In the genomic region with DNA sequence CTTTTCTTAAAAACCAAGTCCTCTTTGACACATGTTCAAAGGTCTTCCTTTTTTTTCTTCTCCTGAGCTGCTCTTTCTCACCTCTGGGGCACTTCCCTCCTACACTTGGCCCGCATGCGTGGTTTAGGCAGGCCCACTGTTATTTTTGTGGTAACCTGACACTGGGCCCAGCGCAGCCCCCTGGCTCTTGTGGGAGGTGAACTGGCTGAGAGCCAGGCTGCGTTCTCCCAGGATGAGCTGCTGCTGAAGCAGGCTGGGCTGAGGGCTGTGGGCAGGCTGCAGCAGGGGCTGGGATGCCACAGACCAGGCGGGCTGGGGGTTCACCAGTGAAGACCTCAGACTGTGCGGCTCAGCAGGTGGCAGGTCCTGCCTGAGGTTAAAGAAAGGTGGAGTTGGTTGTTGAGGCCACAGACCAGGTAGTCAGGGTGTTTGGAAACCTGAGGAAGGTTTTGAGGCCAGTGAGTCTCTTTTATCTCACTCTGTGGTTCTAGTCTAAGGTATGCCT, we compare ENCODE assay signal across 8 cellular contexts.
A peak's percentile ranks its signal among the peaks of the same experiment; 100 is the strongest.
DNase-seq lines count a peak whose midpoint lies in the region; ATAC-seq, FAIRE-seq and TF ChIP-seq lines count a peak whose summit lies in the region.

No MANE protein-coding gene starts in this region.

- H3K36me3 Mint-ChIP-seq in H9 (ENCODE audit: insufficient read depth in 1 of 3, low read depth in 3 of 3), result no peaks in the 10 kb centered on the region
- no peaks in the 10 kb centered on the region for H3K36me3 Mint-ChIP-seq in T-helper 17 cell (ENCODE audit: low read depth)

- H3K79me2 ChIP-seq in H9 (ENCODE audit: insufficient read depth, low read length) (peaks cover 12% of the 10 kb centered on the region; the same call in 1 of the 2 replicates), H1 (ENCODE audit: control insufficient read depth in 1 of 2, insufficient read depth in 2 of 2, low read length in 2 of 2) (peaks cover 0 to 89% of the 10 kb centered on the region in 2 experiments)

- POLR2A ChIA-PET in H1 (lab: Charles Lee; ENCODE audit: partially characterized antibody), result interaction anchor here (0.6 to 1.5 kb wide), 5 partner anchors 12 to 118 kb away, joined by 3 to 4 read pairs (median 3); no protein-coding TSS in a partner anchor

- no peaks in the 10 kb centered on the region for H3K23me2 ChIP-seq in H9 (ENCODE audit: insufficient read length, low read depth, low read length, poor library complexity, severe bottlenecking)
- H3K23me2 ChIP-seq in H1 (ENCODE audit: low read depth, low read length), result no peaks in the 10 kb centered on the region

- H3K9ac ChIP-seq in H9 (ENCODE audit: extremely low read depth, insufficient read length, low read length) (no peak overlapping the region), H1 (replicated peaks in 1 of 4; ENCODE audit: extremely low read depth in 1 of 4, low read depth in 3 of 4, low read length in 3 of 4) (no peak overlapping the region), colonic mucosa (ENCODE audit: low read depth in 2 of 2, low read length in 2 of 2) (no peak overlapping the region)

- no peaks in the 10 kb centered on the region; a peak in 1 of 5 replicates for H3K9me3 Mint-ChIP-seq in H9

- no peaks in the 10 kb centered on the region for H3K79me1 ChIP-seq in H9 (ENCODE audit: insufficient read depth, low read depth, low read length, poor library complexity, severe bottlenecking)
- H3K79me1 ChIP-seq in H1 (ENCODE audit: low read depth, low read length), result peaks cover 16% of the 10 kb centered on the region

- H2AFZ ChIP-seq in H9 (ENCODE audit: low read length), result no peak overlapping the region
- H2AFZ ChIP-seq in H1 (ENCODE audit: low read length), result no peak overlapping the region

- H3K4me3 Mint-ChIP-seq in H9 (peak overlapping the region in 1 of 2 experiments; percentile 51; a peak in 2 of 5 replicates), T-helper 17 cell (no peak overlapping the region)

- H3K27me3 Mint-ChIP-seq in H9 (ENCODE audit: low read depth) (no peaks in the 10 kb centered on the region), T-helper 17 cell (peaks cover 43% of the 10 kb centered on the region)

- no CpG with 5 or more reads among the region's 6 CpGs for WGBS in H9 (ENCODE audit: extremely low coverage, insufficient read length, low lambda C conversion rate)
- 5% methylated on average over 6 of the region's 6 CpGs; no CpG with 5 or more reads in 1 of the 2 experiments for WGBS in H1 (ENCODE audit: extremely low coverage in 1 of 2, insufficient coverage in 1 of 2, insufficient read length in 1 of 2, insufficient replicate concordance in 2 of 2, low coverage in 1 of 2, low lambda C conversion rate in 2 of 2, missing lambda C conversion rate in 1 of 2), 2 experiments
- 1 to 10% (median 6%) methylated on average over 6 of the region's 6 CpGs for WGBS in ovary, 3 donors

- TF ChIP-seq POLR2A in H1 (IDR thresholded peaks at IDR 0.05; ENCODE audit: control extremely low read depth in 1 of 2, low read depth in 2 of 2, low read length in 2 of 2) (no peak; a peak in 1 of 3 replicates), ovary (IDR thresholded peaks at IDR 0.05) (no peak)

- no peak; the same call in 2 of the 3 replicates for TF ChIP-seq CTCF in H9 (conservative IDR thresholded peaks at IDR 0.05)
- peak in 2 of 3 experiments; percentile 3 to 11; a peak in 2 of 4 replicates for TF ChIP-seq CTCF in H1 (IDR thresholded peaks at IDR 0.05; ENCODE audit: control extremely low read depth in 1 of 3, insufficient read depth in 1 of 3, low read depth in 1 of 3, low read length in 3 of 3)
- peak in 1 of 3 donors; percentile 8 for TF ChIP-seq CTCF in ovary (IDR thresholded peaks at IDR 0.05)
- no peak for TF ChIP-seq CTCF in colonic mucosa (IDR thresholded peaks at IDR 0.05)

- H4K91ac ChIP-seq in H9 (ENCODE audit: insufficient read length, low read depth, low read length), result no peak overlapping the region
- no peak overlapping the region for H4K91ac ChIP-seq in H1 (replicated peaks; ENCODE audit: insufficient read length, low read length)

- no peak for FAIRE-seq in H1 (lab: Jason Lieb, UNC)

- DNase-seq in H9, result peak; percentile 94
- DNase-seq in NCI-H446 (lab: John Stamatoyannopoulos, UW), result peak; percentile 82 to 94
- DNase-seq in H1 (ENCODE audit: low read depth in 1 of 2, low spot score in 2 of 2), result peak; percentile 80 to 82
- DNase-seq in ovary, result peak; percentile 86 to 95 (median 93)
- no peak for DNase-seq in T-helper 17 cell
- DNase-seq in colonic mucosa, result no peak

- H3K27me3 ChIP-seq in H9 (ENCODE audit: insufficient read depth, low read length), result no peaks in the 10 kb centered on the region
- H3K27me3 ChIP-seq in H1 (replicated peaks in 1 of 4; ENCODE audit: control insufficient read depth in 3 of 4, extremely low read depth in 1 of 4, insufficient read depth in 3 of 4, low read length in 3 of 4), result no peaks in the 10 kb centered on the region
- no peaks in the 10 kb centered on the region for H3K27me3 ChIP-seq in ovary
- H3K27me3 ChIP-seq in colonic mucosa, result no peaks in the 10 kb centered on the region

- H3K27ac ChIP-seq in H9 (ENCODE audit: insufficient read length, low read depth, low read length) (no peak overlapping the region), H1 (ENCODE audit: low read depth, low read length) (no peak overlapping the region), ovary (peak overlapping the region in 1 of 2 donors; percentile 56), colonic mucosa (no peak overlapping the region)

- H3K23ac ChIP-seq in H9 (ENCODE audit: insufficient read length, low read depth, low read length) (no peak overlapping the region), H1 (ENCODE audit: insufficient read length) (no peak overlapping the region)

- H3K9me3 ChIP-seq in H9 (ENCODE audit: control insufficient read depth, low read depth, low read length), result no peaks in the 10 kb centered on the region
- H3K9me3 ChIP-seq in H1 (ENCODE audit: insufficient read depth in 2 of 2, low read depth in 1 of 2, low read length in 1 of 2), result no peaks in the 10 kb centered on the region
- H3K9me3 ChIP-seq in ovary, result no peaks in the 10 kb centered on the region
- H3K9me3 ChIP-seq in T-helper 17 cell (ENCODE audit: control insufficient read depth, low read length, poor library complexity, severe bottlenecking), result no peaks in the 10 kb centered on the region
- no peaks in the 10 kb centered on the region for H3K9me3 ChIP-seq in colonic mucosa

- H3K4me3 ChIP-seq in H1 (ENCODE audit: extremely low read depth in 1 of 4, insufficient read depth in 2 of 4, low read depth in 3 of 4, low read length in 4 of 4), result 0 out of 8 replicates have a peak overlapping the region, but pooled peaks of 1 of the 4 experiments have one; percentile 1
- H3K4me3 ChIP-seq in ovary, result no peak overlapping the region
- H3K4me3 ChIP-seq in colonic mucosa, result no peak overlapping the region

- H3K4ac ChIP-seq in H9 (ENCODE audit: low read depth, low read length) (no peak overlapping the region), H1 (replicated peaks; ENCODE audit: insufficient read length, low read depth, low read length) (no peak overlapping the region)

- H2BK15ac ChIP-seq in H9 (ENCODE audit: low read depth, low read length) (no peak overlapping the region), H1 (ENCODE audit: low read length) (no peak overlapping the region; the same call in 1 of the 2 replicates)

- H4K5ac ChIP-seq in H9 (ENCODE audit: insufficient read length, low read depth, low read length), result no peak overlapping the region
- H4K5ac ChIP-seq in H1 (ENCODE audit: insufficient read length, low read depth, low read length), result no peak overlapping the region

- peak overlapping the region; percentile 16 for H3K18ac ChIP-seq in H9 (ENCODE audit: insufficient read length, low read depth, low read length)
- no peak overlapping the region for H3K18ac ChIP-seq in H1 (ENCODE audit: extremely low read depth, low read length)

- H3K14ac ChIP-seq in H9 (ENCODE audit: insufficient read depth, low read length), result no peak overlapping the region
- H3K14ac ChIP-seq in H1 (ENCODE audit: insufficient read length), result no peak overlapping the region

- H3K56ac ChIP-seq in H9 (ENCODE audit: insufficient read length, low read depth, low read length) (no peak overlapping the region), H1 (replicated peaks; ENCODE audit: insufficient read length, low read depth, low read length) (no peak overlapping the region)

- H2BK20ac ChIP-seq in H9 (ENCODE audit: low read depth, low read length, poor library complexity, severe bottlenecking) (no peak overlapping the region), H1 (ENCODE audit: low read length) (peak overlapping the region; percentile 69; the same call in 1 of the 2 replicates)

- H2BK120ac ChIP-seq in H9 (ENCODE audit: low read depth, low read length, poor library complexity, severe bottlenecking) (no peak overlapping the region), H1 (replicated peaks; ENCODE audit: low read depth, low read length) (no peak overlapping the region)

- intact Hi-C loops in ovary (cut with DNase I), result no loop called here
- intact Hi-C loops in colonic mucosa (cut with DNase I), result no loop called here

- H3K4me2 ChIP-seq in H9 (ENCODE audit: insufficient read depth, insufficient read length, low read length), result no peak overlapping the region
- H3K4me2 ChIP-seq in H1 (ENCODE audit: insufficient read depth in 1 of 2, low read depth in 2 of 2, low read length in 2 of 2), result peak overlapping the region; percentile 10 to 61

- ATAC-seq in T-helper 17 cell (no peak), GM19452 (IDR thresholded peaks at IDR 0.05; ENCODE audit: unreplicated experiment) (no peak), GM21360 (IDR thresholded peaks at IDR 0.05; ENCODE audit: unreplicated experiment) (no peak)

- H3K4me1 Mint-ChIP-seq in H9, result peaks cover 65 to 72% of the 10 kb centered on the region in 2 experiments
- no peaks in the 10 kb centered on the region for H3K4me1 Mint-ChIP-seq in T-helper 17 cell

- H2AK5ac ChIP-seq in H9 (ENCODE audit: insufficient read length, low read length) (no peak overlapping the region), H1 (ENCODE audit: low read depth, low read length) (no peak overlapping the region; the same call in 1 of the 2 replicates)

- H3K36me3 ChIP-seq in H1 (ENCODE audit: control insufficient read depth in 2 of 4, insufficient read depth in 4 of 4, low read length in 3 of 4), result no peaks in the 10 kb centered on the region
- no peaks in the 10 kb centered on the region for H3K36me3 ChIP-seq in ovary
- H3K36me3 ChIP-seq in colonic mucosa, result no peaks in the 10 kb centered on the region

- no peak for TF ChIP-seq EP300 in H1 (IDR thresholded peaks at IDR 0.05; ENCODE audit: borderline replicate concordance in 1 of 2, low read depth in 2 of 2, low read length in 2 of 2)
- TF ChIP-seq EP300 in ovary (IDR thresholded peaks at IDR 0.05), result no peak

- H4K20me1 ChIP-seq in H9 (ENCODE audit: control insufficient read depth, insufficient read depth, insufficient read length), result no peaks in the 10 kb centered on the region
- peaks cover 6 to 24% of the 10 kb centered on the region in 2 experiments for H4K20me1 ChIP-seq in H1 (replicated peaks in 1 of 2; ENCODE audit: control insufficient read depth in 1 of 2, insufficient read depth in 2 of 2, low read length in 2 of 2)

- H2BK12ac ChIP-seq in H9 (ENCODE audit: insufficient read length, low read depth, low read length) (no peak overlapping the region), H1 (ENCODE audit: low read depth, low read length) (peak overlapping the region; percentile 84; the same call in 1 of the 2 replicates)

- peaks cover 9% of the 10 kb centered on the region; the same call in 1 of the 2 replicates for H3K4me1 ChIP-seq in H9 (ENCODE audit: insufficient read depth, low read length)
- H3K4me1 ChIP-seq in H1 (replicated peaks in 1 of 4; ENCODE audit: control insufficient read depth in 3 of 4, insufficient read depth in 4 of 4, low read length in 3 of 4), result peaks cover 9 to 27% (median 23%) of the 10 kb centered on the region in 4 experiments
- H3K4me1 ChIP-seq in ovary (ENCODE audit: insufficient read depth), result peaks cover 12% of the 10 kb centered on the region
- H3K4me1 ChIP-seq in colonic mucosa, result no peaks in the 10 kb centered on the region

- CTCF ChIA-PET in H1 (lab: Charles Lee; ENCODE audit: partially characterized antibody), result interaction anchor here (0.7 to 2.3 kb wide), 11 partner anchors 11 to 370 kb away, joined by 3 to 9 read pairs (median 3); no protein-coding TSS in a partner anchor

- no peak overlapping the region for H3T11ph ChIP-seq in H9 (ENCODE audit: low read length)

- peak in 1 of 2 experiments; percentile 42; a peak in 2 of 4 replicates for TF ChIP-seq RAD21 in H1 (IDR thresholded peaks at IDR 0.05 in 1 of 2, conservative IDR thresholded peaks at IDR 0.05 in 1 of 2; ENCODE audit: low read depth in 2 of 2, low read length in 2 of 2)

- H3K27ac Mint-ChIP-seq in H9, result peak overlapping the region; percentile 80 to 93 (median 91); a peak in 5 of 7 replicates
- H3K27ac Mint-ChIP-seq in T-helper 17 cell, result no peak overlapping the region

- no peak overlapping the region for H2BK5ac ChIP-seq in H9 (ENCODE audit: insufficient read length, low read length)
- H2BK5ac ChIP-seq in H1 (ENCODE audit: low read depth, low read length), result no peak overlapping the region

- H4K8ac ChIP-seq in H9 (replicated peaks; ENCODE audit: insufficient read length, low read depth, low read length) (no peak overlapping the region), H1 (ENCODE audit: extremely low read depth, insufficient read depth, low read length) (no peak overlapping the region)

Comparison
In these comparisons a context has a peak if more than half of its experiments do, and no peak if none do; other contexts are left out.
1. DNase-seq: peak in H9 (single experiment), NCI-H446 (2 of 2), H1 (2 of 2) and ovary (5 of 5); none in T-helper 17 cell (0 of 3) and colonic mucosa (single experiment).
2. CTCF ChIP-seq: peak in H1 (2 of 3); none in H9 (single experiment) and colonic mucosa (single experiment).